ENCODE assay signal across 1 cellular context in genomic region chr1:20123696-20124450, GRCh38.
TF ChIP-seq lines count a peak whose summit lies in the region.

No MANE protein-coding gene starts in this region.

TF ChIP-seq in GM23338, 12 proteins besides CTCF, POLR2A, EP300 and RAD21 (continued from another document):
- TF ChIP-seq, protein P1, sequence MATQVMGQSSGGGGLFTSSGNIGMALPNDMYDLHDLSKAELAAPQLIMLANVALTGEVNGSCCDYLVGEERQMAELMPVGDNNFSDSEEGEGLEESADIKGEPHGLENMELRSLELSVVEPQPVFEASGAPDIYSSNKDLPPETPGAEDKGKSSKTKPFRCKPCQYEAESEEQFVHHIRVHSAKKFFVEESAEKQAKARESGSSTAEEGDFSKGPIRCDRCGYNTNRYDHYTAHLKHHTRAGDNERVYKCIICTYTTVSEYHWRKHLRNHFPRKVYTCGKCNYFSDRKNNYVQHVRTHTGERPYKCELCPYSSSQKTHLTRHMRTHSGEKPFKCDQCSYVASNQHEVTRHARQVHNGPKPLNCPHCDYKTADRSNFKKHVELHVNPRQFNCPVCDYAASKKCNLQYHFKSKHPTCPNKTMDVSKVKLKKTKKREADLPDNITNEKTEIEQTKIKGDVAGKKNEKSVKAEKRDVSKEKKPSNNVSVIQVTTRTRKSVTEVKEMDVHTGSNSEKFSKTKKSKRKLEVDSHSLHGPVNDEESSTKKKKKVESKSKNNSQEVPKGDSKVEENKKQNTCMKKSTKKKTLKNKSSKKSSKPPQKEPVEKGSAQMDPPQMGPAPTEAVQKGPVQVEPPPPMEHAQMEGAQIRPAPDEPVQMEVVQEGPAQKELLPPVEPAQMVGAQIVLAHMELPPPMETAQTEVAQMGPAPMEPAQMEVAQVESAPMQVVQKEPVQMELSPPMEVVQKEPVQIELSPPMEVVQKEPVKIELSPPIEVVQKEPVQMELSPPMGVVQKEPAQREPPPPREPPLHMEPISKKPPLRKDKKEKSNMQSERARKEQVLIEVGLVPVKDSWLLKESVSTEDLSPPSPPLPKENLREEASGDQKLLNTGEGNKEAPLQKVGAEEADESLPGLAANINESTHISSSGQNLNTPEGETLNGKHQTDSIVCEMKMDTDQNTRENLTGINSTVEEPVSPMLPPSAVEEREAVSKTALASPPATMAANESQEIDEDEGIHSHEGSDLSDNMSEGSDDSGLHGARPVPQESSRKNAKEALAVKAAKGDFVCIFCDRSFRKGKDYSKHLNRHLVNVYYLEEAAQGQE (IDR thresholded peaks at IDR 0.05; ENCODE audit: unreplicated experiment) = no peak
- TF ChIP-seq JUNB (IDR thresholded peaks at IDR 0.05; ENCODE audit: unreplicated experiment) (no peak), ZNF114 (CRISPR knock-in tag; IDR thresholded peaks at IDR 0.05) (no peak)
- TF ChIP-seq, protein P2, sequence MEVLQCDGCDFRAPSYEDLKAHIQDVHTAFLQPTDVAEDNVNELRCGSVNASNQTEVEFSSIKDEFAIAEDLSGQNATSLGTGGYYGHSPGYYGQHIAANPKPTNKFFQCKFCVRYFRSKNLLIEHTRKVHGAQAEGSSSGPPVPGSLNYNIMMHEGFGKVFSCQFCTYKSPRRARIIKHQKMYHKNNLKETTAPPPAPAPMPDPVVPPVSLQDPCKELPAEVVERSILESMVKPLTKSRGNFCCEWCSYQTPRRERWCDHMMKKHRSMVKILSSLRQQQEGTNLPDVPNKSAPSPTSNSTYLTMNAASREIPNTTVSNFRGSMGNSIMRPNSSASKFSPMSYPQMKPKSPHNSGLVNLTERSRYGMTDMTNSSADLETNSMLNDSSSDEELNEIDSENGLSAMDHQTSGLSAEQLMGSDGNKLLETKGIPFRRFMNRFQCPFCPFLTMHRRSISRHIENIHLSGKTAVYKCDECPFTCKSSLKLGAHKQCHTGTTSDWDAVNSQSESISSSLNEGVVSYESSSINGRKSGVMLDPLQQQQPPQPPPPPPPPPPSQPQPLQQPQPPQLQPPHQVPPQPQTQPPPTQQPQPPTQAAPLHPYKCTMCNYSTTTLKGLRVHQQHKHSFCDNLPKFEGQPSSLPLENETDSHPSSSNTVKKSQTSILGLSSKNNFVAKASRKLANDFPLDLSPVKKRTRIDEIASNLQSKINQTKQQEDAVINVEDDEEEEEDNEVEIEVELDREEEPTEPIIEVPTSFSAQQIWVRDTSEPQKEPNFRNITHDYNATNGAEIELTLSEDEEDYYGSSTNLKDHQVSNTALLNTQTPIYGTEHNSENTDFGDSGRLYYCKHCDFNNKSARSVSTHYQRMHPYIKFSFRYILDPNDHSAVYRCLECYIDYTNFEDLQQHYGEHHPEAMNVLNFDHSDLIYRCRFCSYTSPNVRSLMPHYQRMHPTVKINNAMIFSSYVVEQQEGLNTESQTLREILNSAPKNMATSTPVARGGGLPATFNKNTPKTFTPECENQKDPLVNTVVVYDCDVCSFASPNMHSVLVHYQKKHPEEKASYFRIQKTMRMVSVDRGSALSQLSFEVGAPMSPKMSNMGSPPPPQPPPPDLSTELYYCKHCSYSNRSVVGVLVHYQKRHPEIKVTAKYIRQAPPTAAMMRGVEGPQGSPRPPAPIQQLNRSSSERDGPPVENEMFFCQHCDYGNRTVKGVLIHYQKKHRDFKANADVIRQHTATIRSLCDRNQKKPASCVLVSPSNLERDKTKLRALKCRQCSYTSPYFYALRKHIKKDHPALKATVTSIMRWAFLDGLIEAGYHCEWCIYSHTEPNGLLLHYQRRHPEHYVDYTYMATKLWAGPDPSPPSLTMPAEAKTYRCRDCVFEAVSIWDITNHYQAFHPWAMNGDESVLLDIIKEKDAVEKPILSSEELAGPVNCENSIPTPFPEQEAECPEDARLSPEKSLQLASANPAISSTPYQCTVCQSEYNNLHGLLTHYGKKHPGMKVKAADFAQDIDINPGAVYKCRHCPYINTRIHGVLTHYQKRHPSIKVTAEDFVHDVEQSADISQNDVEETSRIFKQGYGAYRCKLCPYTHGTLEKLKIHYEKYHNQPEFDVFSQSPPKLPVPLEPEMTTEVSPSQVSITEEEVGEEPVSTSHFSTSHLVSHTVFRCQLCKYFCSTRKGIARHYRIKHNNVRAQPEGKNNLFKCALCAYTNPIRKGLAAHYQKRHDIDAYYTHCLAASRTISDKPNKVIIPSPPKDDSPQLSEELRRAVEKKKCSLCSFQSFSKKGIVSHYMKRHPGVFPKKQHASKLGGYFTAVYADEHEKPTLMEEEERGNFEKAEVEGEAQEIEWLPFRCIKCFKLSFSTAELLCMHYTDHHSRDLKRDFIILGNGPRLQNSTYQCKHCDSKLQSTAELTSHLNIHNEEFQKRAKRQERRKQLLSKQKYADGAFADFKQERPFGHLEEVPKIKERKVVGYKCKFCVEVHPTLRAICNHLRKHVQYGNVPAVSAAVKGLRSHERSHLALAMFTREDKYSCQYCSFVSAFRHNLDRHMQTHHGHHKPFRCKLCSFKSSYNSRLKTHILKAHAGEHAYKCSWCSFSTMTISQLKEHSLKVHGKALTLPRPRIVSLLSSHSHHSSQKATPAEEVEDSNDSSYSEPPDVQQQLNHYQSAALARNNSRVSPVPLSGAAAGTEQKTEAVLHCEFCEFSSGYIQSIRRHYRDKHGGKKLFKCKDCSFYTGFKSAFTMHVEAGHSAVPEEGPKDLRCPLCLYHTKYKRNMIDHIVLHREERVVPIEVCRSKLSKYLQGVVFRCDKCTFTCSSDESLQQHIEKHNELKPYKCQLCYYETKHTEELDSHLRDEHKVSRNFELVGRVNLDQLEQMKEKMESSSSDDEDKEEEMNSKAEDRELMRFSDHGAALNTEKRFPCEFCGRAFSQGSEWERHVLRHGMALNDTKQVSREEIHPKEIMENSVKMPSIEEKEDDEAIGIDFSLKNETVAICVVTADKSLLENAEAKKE (CRISPR knock-in tag; IDR thresholded peaks at IDR 0.05) = no peak
TF ChIP-seq in GM23338: peak in this region for 0.
